21 cellular contexts compared by ENCODE assay signal in genomic region chr6:103617642-103618041, GRCh38.
"Had no signal": no experiment of that assay in that cellular context is flagged by ENCODE, and none has a peak within 500 bp of the region (broad histone marks: within the 10 kb centered on the region; RNA-seq: fewer than 3 reads in every experiment).

No MANE protein-coding gene starts in this region.

- H3K4me2 ChIP-seq: neural progenitor cell had no signal

- DNase-seq: dorsolateral prefrontal cortex; effector CD4-positive, alpha-beta T cell; foreskin fibroblast; gastrocnemius medialis; head of caudate nucleus; left ventricle myocardium superior; lower lobe of right lung; sigmoid colon; stimulated activated CD4-positive, alpha-beta T cell treated with anti-CD3 and anti-CD28 coated beads, Interleukin-2, amount 100 ng/mL, for 24 hours; stimulated activated CD4-positive, alpha-beta T cell treated with anti-CD3 and anti-CD28 coated beads, Interleukin-4, amount 100 ng/mL, for 24 hours; stimulated activated naive CD4-positive, alpha-beta T cell treated with Interleukin-2 at 50 U/mL for 16 hours; stomach; tibial artery had no signal

- H3K9me3 ChIP-seq: gastrocnemius medialis, lower lobe of right lung, prostate gland, right atrium auricular region, sigmoid colon, stomach, tibial artery had no signal

- H3K27me3 ChIP-seq: dorsolateral prefrontal cortex, gastrocnemius medialis, neural progenitor cell, right atrium auricular region, sigmoid colon, stomach, tibial artery had no signal

- FAIRE-seq: keratinocyte had no signal

- H3K9ac ChIP-seq: neural progenitor cell, parathyroid adenoma had no signal

- H3K27ac ChIP-seq: dorsolateral prefrontal cortex, epithelial cell of prostate, gastrocnemius medialis, lower lobe of right lung, neural progenitor cell, parathyroid adenoma, prostate gland, right atrium auricular region, sigmoid colon, stomach, tibial artery had no signal

- H3K36me3 ChIP-seq: gastrocnemius medialis, lower lobe of right lung, neural progenitor cell, prostate gland, right atrium auricular region, sigmoid colon, stomach, tibial artery had no signal

- H2AFZ ChIP-seq: neural progenitor cell, parathyroid adenoma had no signal

- H3K4me1 ChIP-seq: gastrocnemius medialis, lower lobe of right lung, parathyroid adenoma, prostate gland, right atrium auricular region, sigmoid colon, stomach, tibial artery had no signal

- ATAC-seq: esophagus mucosa; gastrocnemius medialis; left ventricle myocardium superior; lower lobe of right lung; stimulated activated effector memory CD8-positive, alpha-beta T cell treated with anti-CD3 and anti-CD28 coated beads, Interleukin-12 subunit alpha, Interleukin-12 subunit beta, amount 100 ng/mL, for 72 hours had no signal

- H3K79me2 ChIP-seq: parathyroid adenoma had no signal

- H3K4me3 ChIP-seq: dorsolateral prefrontal cortex, gastrocnemius medialis, lower lobe of right lung, neural progenitor cell, prostate gland, right atrium auricular region, sigmoid colon, stomach, tibial artery had no signal
